12 cellular contexts compared by ENCODE assay signal in the genomic region with DNA sequence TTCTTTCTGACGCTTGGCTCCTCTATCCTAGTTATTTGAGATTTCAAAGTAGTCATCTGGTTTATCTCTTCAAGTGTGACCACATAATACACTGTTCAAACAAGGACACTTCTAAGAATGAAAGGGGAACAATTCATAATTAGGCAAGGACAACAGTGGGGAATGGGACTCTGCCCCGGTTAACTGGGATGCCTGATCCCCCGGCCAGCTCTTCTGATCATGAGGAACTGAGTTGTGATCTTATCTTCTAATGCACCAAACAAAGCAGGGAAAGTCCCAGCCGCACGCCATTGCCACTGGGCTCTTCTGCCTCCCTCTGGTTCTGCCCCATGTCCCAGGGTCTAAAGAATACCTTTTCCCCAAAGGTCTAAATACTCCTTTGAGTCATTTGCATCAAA.
DNase-seq lines count a peak whose midpoint lies in the region; ATAC-seq and TF ChIP-seq lines count a peak whose summit lies in the region.
"Had no signal": no experiment of that assay in that cellular context is flagged by ENCODE, and none has a peak within 500 bp of the region (broad histone marks: within the 10 kb centered on the region; RNA-seq: fewer than 3 reads in every experiment).

No MANE protein-coding gene starts in this region.

- H3K9me3 Mint-ChIP-seq in activated T-helper 17 cell treated with anti-CD3 and anti-CD28 coated beads, Interleukin-2, amount 50 U/mL, for 72 hours, result no peaks in the 10 kb centered on the region

- DNase-seq in SIG-M5 treated with dmso at 0.1 percent for 504 hours (lab: John Stamatoyannopoulos, UW; ENCODE audit: unreplicated experiment) (peak; percentile 36), SIG-M5 (lab: John Stamatoyannopoulos, UW) (no peak), HL-60 (ENCODE audit: low read depth in 1 of 2, low spot score in 1 of 2) (no peak), neuronal stem cell (ENCODE audit: low spot score) (no peak)
- DNase-seq: 8988T, DND-41, NCI-H2029, T-helper 9 cell had no signal

- no peak overlapping the region for H3K4me2 ChIP-seq in neuronal stem cell (ENCODE audit: insufficient read depth, low read length, poor library complexity, severe bottlenecking)

- H2BK12ac ChIP-seq in neuronal stem cell (ENCODE audit: low read length), result no peak overlapping the region

- no peak overlapping the region for H3K14ac ChIP-seq in neuronal stem cell (ENCODE audit: low read length)

- H2AK5ac ChIP-seq in neuronal stem cell (ENCODE audit: low read depth, low read length), result peak overlapping the region; percentile 59

- no peak overlapping the region for H2BK15ac ChIP-seq in neuronal stem cell (ENCODE audit: low read length)

- no peak overlapping the region for H3K4me3 ChIP-seq in HL-60 (replicated peaks; ENCODE audit: insufficient read depth, low read length)
- H3K4me3 ChIP-seq in neuronal stem cell (ENCODE audit: low read length in 2 of 2), result no peak overlapping the region

- H3K4me3 Mint-ChIP-seq in activated T-helper 17 cell treated with anti-CD3 and anti-CD28 coated beads, Interleukin-2, amount 50 U/mL, for 72 hours, result peak overlapping the region; percentile 72

- H3K4ac ChIP-seq in neuronal stem cell (ENCODE audit: low read length), result no peak overlapping the region

- H2BK120ac ChIP-seq in neuronal stem cell (ENCODE audit: low read depth, low read length), result no peak overlapping the region

- H3K23ac ChIP-seq in neuronal stem cell (ENCODE audit: low read depth, low read length, poor library complexity), result no peak overlapping the region

- no peaks in the 10 kb centered on the region for H3K36me3 ChIP-seq in neuronal stem cell (replicated peaks in 1 of 2; ENCODE audit: control insufficient read depth in 2 of 2, insufficient read depth in 2 of 2, low read length in 2 of 2)

- no peak overlapping the region for H3K18ac ChIP-seq in neuronal stem cell (ENCODE audit: low read length)

- H3K79me1 ChIP-seq in neuronal stem cell (ENCODE audit: low read depth, low read length), result no peaks in the 10 kb centered on the region

- no CpG with 5 or more reads among the region's 5 CpGs for WGBS in neuronal stem cell (ENCODE audit: extremely low coverage in 2 of 2, insufficient read length in 2 of 2, insufficient replicate concordance in 1 of 2), 2 donors

- no peak for TF ChIP-seq CTCF in HL-60 (IDR thresholded peaks at IDR 0.05; ENCODE audit: insufficient read depth, low read length)

- peaks cover 11% of the 10 kb centered on the region for H3K36me3 Mint-ChIP-seq in activated T-helper 17 cell treated with anti-CD3 and anti-CD28 coated beads, Interleukin-2, amount 50 U/mL, for 72 hours (ENCODE audit: low read depth)

- H3K4me1 ChIP-seq in neuronal stem cell (ENCODE audit: control insufficient read depth in 2 of 2, insufficient read depth in 1 of 2, low read depth in 1 of 2, low read length in 2 of 2), result peaks cover 10 to 22% of the 10 kb centered on the region in 2 donors

- H4K8ac ChIP-seq in neuronal stem cell (ENCODE audit: low read depth, low read length), result no peak overlapping the region

- no peak overlapping the region for H2BK5ac ChIP-seq in neuronal stem cell (ENCODE audit: low read length)

- H3K27ac Mint-ChIP-seq in activated T-helper 17 cell treated with anti-CD3 and anti-CD28 coated beads, Interleukin-2, amount 50 U/mL, for 72 hours, result peak overlapping the region; percentile 60

- no peaks in the 10 kb centered on the region for H3K27me3 Mint-ChIP-seq in activated T-helper 17 cell treated with anti-CD3 and anti-CD28 coated beads, Interleukin-2, amount 50 U/mL, for 72 hours

- H3K9ac ChIP-seq in neuronal stem cell (ENCODE audit: low read depth, low read length, poor library complexity), result no peak overlapping the region

- H3K27ac ChIP-seq in HL-60 (replicated peaks) (peak overlapping the region; percentile 14; the same call in 1 of the 2 replicates), neuronal stem cell (replicated peaks; ENCODE audit: low read length) (no peak overlapping the region)

- H3K9me3 ChIP-seq in neuronal stem cell (replicated peaks in 1 of 2; ENCODE audit: control insufficient read depth in 2 of 2, insufficient read depth in 1 of 2, low read depth in 1 of 2, low read length in 2 of 2), result no peaks in the 10 kb centered on the region

- no peak overlapping the region for H4K91ac ChIP-seq in neuronal stem cell (ENCODE audit: low read depth, low read length, poor library complexity)

- ATAC-seq in activated T-helper 17 cell treated with anti-CD3 and anti-CD28 coated beads, Interleukin-2, amount 50 U/mL, for 72 hours (replicated peaks), result peak; percentile 8
- ATAC-seq in GM21390 (IDR thresholded peaks at IDR 0.05; ENCODE audit: unreplicated experiment), result no peak
- ATAC-seq in GM21529 (IDR thresholded peaks at IDR 0.05; ENCODE audit: unreplicated experiment), result no peak
- ATAC-seq in HG02588 (IDR thresholded peaks at IDR 0.05; ENCODE audit: unreplicated experiment), result no peak

- peaks cover 48% of the 10 kb centered on the region for H3K4me1 Mint-ChIP-seq in activated T-helper 17 cell treated with anti-CD3 and anti-CD28 coated beads, Interleukin-2, amount 50 U/mL, for 72 hours

- H3K27me3 ChIP-seq in HL-60 (ENCODE audit: insufficient read depth, poor library complexity, severe bottlenecking) (no peaks in the 10 kb centered on the region), neuronal stem cell (ENCODE audit: control insufficient read depth in 3 of 3, insufficient read depth in 3 of 3, low read depth in 1 of 3, low read length in 3 of 3) (no peaks in the 10 kb centered on the region)

- H2AFZ ChIP-seq in neuronal stem cell (ENCODE audit: low read length), result no peak overlapping the region
